Comparison of ENCODE assay signal across 26 cellular contexts in genomic region chr7:36732806-36733205, GRCh38. TPM values are rescaled to one million over a fixed set of nuclear protein-coding genes. Genes with fewer than 3 reads are reported as not detected.
"Had no signal": no experiment of that assay in that cellular context is flagged by ENCODE, and none has a peak within 500 bp of the region (broad histone marks: within the 10 kb centered on the region; RNA-seq: fewer than 3 reads in every experiment).

No MANE protein-coding gene starts in this region.

- H3K4me3 ChIP-seq: esophagus muscularis mucosa, gastroesophageal sphincter, left ventricle myocardium inferior, lower lobe of right lung, right atrium auricular region, sigmoid colon, skin epidermis, stomach, thoracic aorta, transverse colon had no signal

- H3K27me3 ChIP-seq: esophagus muscularis mucosa, gastroesophageal sphincter, right atrium auricular region, sigmoid colon, stomach, transverse colon had no signal

- H3K36me3 ChIP-seq: esophagus muscularis mucosa, gastroesophageal sphincter, left ventricle myocardium inferior, lower lobe of right lung, right atrium auricular region, sigmoid colon, stomach, thoracic aorta, transverse colon had no signal

- H3K9me3 ChIP-seq: lower lobe of right lung, sigmoid colon, thoracic aorta, transverse colon had no signal

- DNase-seq: cortex of kidney; effector memory CD8-positive, alpha-beta T cell; foreskin fibroblast; glutamatergic neuron; immature natural killer cell; kidney; left cardiac atrium; left ventricle myocardium inferior; lower lobe of right lung; mesenchymal stem cell; naive B cell; posterior cingulate gyrus; sigmoid colon; stimulated activated CD4-positive, alpha-beta T cell treated with anti-CD3 and anti-CD28 coated beads, Interleukin-2, amount 100 ng/mL, for 24 hours; stimulated activated naive CD4-positive, alpha-beta T cell; stomach; substantia nigra; transverse colon had no signal

- ATAC-seq: effector memory CD8-positive, alpha-beta T cell; gastroesophageal sphincter; left cardiac atrium; lower lobe of right lung had no signal

- H3K27ac ChIP-seq: epithelial cell of prostate, esophagus muscularis mucosa, gastroesophageal sphincter, left ventricle myocardium inferior, lower lobe of right lung, right atrium auricular region, sigmoid colon, skin epidermis, stomach, thoracic aorta, transverse colon had no signal

- FAIRE-seq: kidney had no signal

- H3K4me1 ChIP-seq: gastroesophageal sphincter, left ventricle myocardium inferior, right atrium auricular region, sigmoid colon had no signal

RNA-seq across cellular contexts. Expression of gene AOAH, which starts 8.5 kb away (rescaled TPM):
- total RNA-seq: osteocyte, pulmonary artery endothelial cell had no signal
